32 cellular contexts compared by ENCODE assay signal in genomic region chr1:38526046-38526445, GRCh38.
"Had no signal": no experiment of that assay in that cellular context is flagged by ENCODE, and none has a peak within 500 bp of the region (broad histone marks: within the 10 kb centered on the region; RNA-seq: fewer than 3 reads in every experiment).

No MANE protein-coding gene starts in this region.

- H3K4me1 Mint-ChIP-seq: endodermal cell had no signal

- H3K4me3 Mint-ChIP-seq: activated B cell treated with CpG ODN at 0.5 μM for 24 hours; activated CD4-positive, alpha-beta memory T cell treated with anti-CD3 and anti-CD28 coated beads, Interleukin-2, amount 10 ng/mL, durations not matched to agents 7 days and 5 days; activated CD4-positive, alpha-beta T cell treated with anti-CD3 and anti-CD28 coated beads, Interleukin-2, amount 10 ng/mL, durations not matched to agents 7 days and 5 days; activated naive CD4-positive, alpha-beta T cell treated with anti-CD3 and anti-CD28 coated beads, Interleukin-2, amount 10 ng/mL, durations not matched to agents 7 days and 5 days; activated naive CD8-positive, alpha-beta T cell treated with anti-CD3 and anti-CD28 coated beads, Interleukin-2, amount 10 ng/mL, durations not matched to agents 7 days and 5 days; activated T-cell treated with anti-CD3 and anti-CD28 coated beads, Interleukin-2, amount 50 U/mL, for 24 hours; activated T-helper 1 cell treated with anti-CD3 and anti-CD28 coated beads, Interleukin-12 subunit alpha, Interleukin-12 subunit beta, Interleukin-2, Interleukin-4 antibody, amounts not matched to agents 30 ng/mL and 10 ng/mL and 1 ng/mL, durations not matched to agents 14 hours and 24 hours and 36 hours; dendritic cell treated with granulocyte-macrophage colony-stimulating factor and Interleukin-4, amounts not matched to agents 40 ng/mL and 50 ng/mL, for 4 days; endodermal cell had no signal

- ATAC-seq: activated CD4-positive, CD25-positive, alpha-beta regulatory T cell treated with anti-CD3 and anti-CD28 coated beads, Interleukin-2, amount 50 U/mL, for 24 hours; activated naive CD4-positive, alpha-beta T cell treated with anti-CD3 and anti-CD28 coated beads, Interleukin-2, amount 50 U/mL, for 72 hours; body of pancreas; foreskin keratinocyte; gastrocnemius medialis; heart left ventricle had no signal

- H3K27ac ChIP-seq: body of pancreas, coronary artery, dorsolateral prefrontal cortex, esophagus muscularis mucosa, foreskin keratinocyte, gastrocnemius medialis, heart left ventricle, WERI-Rb-1 had no signal

- DNase-seq: activated B cell treated with CpG ODN at 0.5 μM for 24 hours; activated CD4-positive, alpha-beta memory T cell treated with anti-CD3 and anti-CD28 coated beads, Interleukin-2, amount 10 ng/mL, durations not matched to agents 7 days and 5 days; activated CD4-positive, alpha-beta T cell treated with anti-CD3 and anti-CD28 coated beads, Interleukin-2, amount 10 ng/mL, durations not matched to agents 7 days and 5 days; activated CD4-positive, alpha-beta T cell treated with anti-CD3 and anti-CD28 coated beads, Interleukin-2, amount 50 U/mL, for 4 hours; activated CD8-positive, alpha-beta memory T cell treated with anti-CD3 and anti-CD28 coated beads, Interleukin-2, amount 50 U/mL, for 48 hours; activated effector memory CD4-positive, alpha-beta T cell treated with anti-CD3 and anti-CD28 coated beads, Interleukin-2, amount 50 U/mL, for 16 hours; activated naive CD4-positive, alpha-beta T cell; activated naive CD4-positive, alpha-beta T cell treated with anti-CD3 and anti-CD28 coated beads, Interleukin-2, amount 10 ng/mL, durations not matched to agents 7 days and 5 days; activated naive CD8-positive, alpha-beta T cell treated with anti-CD3 and anti-CD28 coated beads, Interleukin-2, amount 10 ng/mL, durations not matched to agents 7 days and 5 days; activated T-cell treated with anti-CD3 and anti-CD28 coated beads for 4 hours; activated T-cell treated with anti-CD3 and anti-CD28 coated beads, Interleukin-2, amount 50 U/mL, for 24 hours; amniotic stem cell; aorta; body of pancreas; caudate nucleus; dorsolateral prefrontal cortex; effector memory CD4-positive, alpha-beta T cell; endodermal cell; erythroblast; foreskin keratinocyte; gastrocnemius medialis; glutamatergic neuron; heart left ventricle; T1000; WERI-Rb-1 had no signal

- H3K4me1 ChIP-seq: body of pancreas, esophagus muscularis mucosa, foreskin keratinocyte, gastrocnemius medialis, heart left ventricle had no signal

- H3K4me3 ChIP-seq: body of pancreas, coronary artery, dorsolateral prefrontal cortex, esophagus muscularis mucosa, gastrocnemius medialis, heart left ventricle had no signal

- H3K9me3 Mint-ChIP-seq: activated naive CD4-positive, alpha-beta T cell treated with anti-CD3 and anti-CD28 coated beads, Interleukin-2, amount 50 U/mL, for 72 hours; activated T-cell treated with anti-CD3 and anti-CD28 coated beads, Interleukin-2, amount 50 U/mL, for 24 hours; activated T-helper 2 cell treated with anti-CD3 and anti-CD28 coated beads, Interferon-gamma antibody, Interleukin-2, Interleukin-4, amounts not matched to agents 10 μg/mL and 5 μg/mL and 100 μg/mL, durations not matched to agents 14 hours and 24 hours and 36 hours; dendritic cell treated with granulocyte-macrophage colony-stimulating factor and Interleukin-4, amounts not matched to agents 40 ng/mL and 50 ng/mL, for 4 days; endodermal cell had no signal

- H3K27me3 ChIP-seq: body of pancreas had no signal

- H3K36me3 Mint-ChIP-seq: activated naive CD8-positive, alpha-beta T cell treated with anti-CD3 and anti-CD28 coated beads, Interleukin-2, amount 10 ng/mL, durations not matched to agents 7 days and 5 days had no signal

- H3K27ac Mint-ChIP-seq: activated B cell treated with CpG ODN at 0.5 μM for 24 hours; activated CD4-positive, alpha-beta memory T cell treated with anti-CD3 and anti-CD28 coated beads, Interleukin-2, amount 10 ng/mL, durations not matched to agents 7 days and 5 days; activated CD4-positive, alpha-beta T cell treated with anti-CD3 and anti-CD28 coated beads, Interleukin-2, amount 10 ng/mL, durations not matched to agents 7 days and 5 days; activated naive CD4-positive, alpha-beta T cell treated with anti-CD3 and anti-CD28 coated beads, Interleukin-2, amount 10 ng/mL, durations not matched to agents 7 days and 5 days; activated naive CD4-positive, alpha-beta T cell treated with anti-CD3 and anti-CD28 coated beads, Interleukin-2, amount 50 U/mL, for 72 hours; activated naive CD8-positive, alpha-beta T cell treated with anti-CD3 and anti-CD28 coated beads, Interleukin-2, amount 10 ng/mL, durations not matched to agents 7 days and 5 days; activated T-cell treated with anti-CD3 and anti-CD28 coated beads, Interleukin-2, amount 50 U/mL, for 24 hours; activated T-helper 1 cell treated with anti-CD3 and anti-CD28 coated beads, Interleukin-12 subunit alpha, Interleukin-12 subunit beta, Interleukin-2, Interleukin-4 antibody, amounts not matched to agents 30 ng/mL and 10 ng/mL and 1 ng/mL, durations not matched to agents 14 hours and 24 hours and 36 hours; activated T-helper 2 cell treated with anti-CD3 and anti-CD28 coated beads, Interferon-gamma antibody, Interleukin-2, Interleukin-4, amounts not matched to agents 10 μg/mL and 5 μg/mL and 100 μg/mL, durations not matched to agents 14 hours and 24 hours and 36 hours; dendritic cell treated with granulocyte-macrophage colony-stimulating factor and Interleukin-4, amounts not matched to agents 40 ng/mL and 50 ng/mL, for 4 days; endodermal cell had no signal

- H3K9me3 ChIP-seq: body of pancreas, esophagus muscularis mucosa, gastrocnemius medialis, heart left ventricle had no signal

- H3K36me3 ChIP-seq: esophagus muscularis mucosa, gastrocnemius medialis, heart left ventricle, WERI-Rb-1 had no signal
